13 cellular contexts compared by ENCODE assay signal in genomic region chr14:90675399-90675798, GRCh38.
DNase-seq lines count a peak whose midpoint lies in the region; ATAC-seq and TF ChIP-seq lines count a peak whose summit lies in the region.
"Had no signal": no experiment of that assay in that cellular context is flagged by ENCODE, and none has a peak within 500 bp of the region (broad histone marks: within the 10 kb centered on the region; RNA-seq: fewer than 3 reads in every experiment).

No MANE protein-coding gene starts in this region.

- no peak overlapping the region for H3K9ac ChIP-seq in rectal smooth muscle tissue (ENCODE audit: low read length)

- TF ChIP-seq POLR2A in esophagus muscularis mucosa (IDR thresholded peaks at IDR 0.05; ENCODE audit: low read depth): no peak

- H3K27ac ChIP-seq in esophagus muscularis mucosa (replicated peaks in 1 of 4): peak overlapping the region; percentile 55 to 78 (median 76)
- H3K27ac ChIP-seq in rectal smooth muscle tissue (ENCODE audit: low read depth, low read length): peak overlapping the region; percentile 84
- H3K27ac ChIP-seq: lower lobe of right lung, spleen had no signal

- no peaks in the 10 kb centered on the region for H3K27me3 ChIP-seq in esophagus muscularis mucosa
- no peaks in the 10 kb centered on the region for H3K27me3 ChIP-seq in rectal smooth muscle tissue (ENCODE audit: control insufficient read depth, insufficient read depth, low read length)
- H3K27me3 ChIP-seq: spleen had no signal

- H3K9me3 ChIP-seq in esophagus muscularis mucosa: no peaks in the 10 kb centered on the region
- H3K9me3 ChIP-seq: lower lobe of right lung, spleen had no signal

- DNase-seq in EH (ENCODE audit: low read depth): peak; percentile 86
- DNase-seq in NCI-H69 (lab: John Stamatoyannopoulos, UW): peak; percentile 25
- DNase-seq in esophagus muscularis mucosa (ENCODE audit: extremely low spot score): no peak
- DNase-seq in HEK293T (ENCODE audit: extremely low spot score): no peak
- no peak for DNase-seq in SW 1271 (lab: John Stamatoyannopoulos, UW)
- DNase-seq: activated CD8-positive, alpha-beta memory T cell treated with anti-CD3 and anti-CD28 coated beads, Interleukin-2, amount 50 U/mL, for 48 hours; DND-41; lower lobe of right lung; spleen; T-cell had no signal

- 70% methylated on average over 7 of the region's 7 CpGs for WGBS in esophagus muscularis mucosa

- CTCF ChIA-PET in HEK293T (lab: Yijun Ruan, JAX): no interaction called here

- peaks cover 27 to 62% (median 57%) of the 10 kb centered on the region in 4 donors for H3K4me1 ChIP-seq in esophagus muscularis mucosa
- H3K4me1 ChIP-seq in rectal smooth muscle tissue (ENCODE audit: control insufficient read depth, insufficient read depth, low read length): peaks cover 40% of the 10 kb centered on the region

- no peak for TF ChIP-seq CTCF in esophagus muscularis mucosa (IDR thresholded peaks at IDR 0.05)

- ATAC-seq in HG02870 (IDR thresholded peaks at IDR 0.05; ENCODE audit: unreplicated experiment) (no peak), GM18520 (IDR thresholded peaks at IDR 0.05; ENCODE audit: unreplicated experiment) (no peak)
- ATAC-seq: lower lobe of right lung, T-cell had no signal

- intact Hi-C loops in esophagus muscularis mucosa (cut with DNase I): loop anchor here (5.0 kb wide), 1 partner anchor 63 kb away; no protein-coding TSS in a partner anchor

- H3K36me3 ChIP-seq in esophagus muscularis mucosa (peaks cover 0 to 24% (median 3%) of the 10 kb centered on the region in 4 donors), rectal smooth muscle tissue (ENCODE audit: control insufficient read depth, insufficient read depth, low read length) (no peaks in the 10 kb centered on the region)
- H3K36me3 ChIP-seq: lower lobe of right lung had no signal

- H3K4me3 ChIP-seq in esophagus muscularis mucosa (no peak overlapping the region), rectal smooth muscle tissue (ENCODE audit: low read length) (no peak overlapping the region)
- H3K4me3 ChIP-seq: lower lobe of right lung, spleen had no signal

- POLR2A ChIA-PET in HEK293T (lab: Yijun Ruan, JAX): no interaction called here

- TF ChIP-seq EP300 in esophagus muscularis mucosa (IDR thresholded peaks at IDR 0.05): no peak

TF ChIP-seq in HEK293T, 16 proteins besides CTCF, POLR2A, EP300 and RAD21:
- TF ChIP-seq ELF4 (IDR thresholded peaks at IDR 0.05) (no peak), BHLHE40 (IDR thresholded peaks at IDR 0.05; ENCODE audit: borderline replicate concordance) (no peak), CTBP1 (IDR thresholded peaks at IDR 0.05; ENCODE audit: borderline replicate concordance) (no peak), TARDBP (IDR thresholded peaks at IDR 0.05) (no peak), NFRKB (IDR thresholded peaks at IDR 0.05) (no peak), ARNT (IDR thresholded peaks at IDR 0.05) (no peak), ZNF384 (IDR thresholded peaks at IDR 0.05) (no peak), PKNOX1 (IDR thresholded peaks at IDR 0.05) (no peak), LEF1 (IDR thresholded peaks at IDR 0.05; ENCODE audit: borderline replicate concordance) (no peak), SUZ12 (IDR thresholded peaks at IDR 0.05) (no peak)

Comparison
In these comparisons a context has a peak if more than half of its experiments do, and no peak if none do; other contexts are left out.
1. DNase-seq: peak in EH (single experiment) and NCI-H69 (single experiment); none in esophagus muscularis mucosa (single experiment), HEK293T (single experiment) and SW 1271 (0 of 2).